14 cellular contexts compared by ENCODE assay signal in genomic region chr10:11207276-11207809, GRCh38.
A peak's percentile ranks its signal among the peaks of the same experiment; 100 is the strongest.
DNase-seq lines count a peak whose midpoint lies in the region; ATAC-seq and TF ChIP-seq lines count a peak whose summit lies in the region.
"Had no signal": no experiment of that assay in that cellular context is flagged by ENCODE, and none has a peak within 500 bp of the region (broad histone marks: within the 10 kb centered on the region; RNA-seq: fewer than 3 reads in every experiment).

No MANE protein-coding gene starts in this region.

- H3K27ac ChIP-seq in CD4-positive, CD25-positive, alpha-beta regulatory T cell (ENCODE audit: insufficient read depth, low read length, poor library complexity, severe bottlenecking) = peak overlapping the region; percentile 25
- H3K27ac ChIP-seq in GM23338 (ENCODE audit: low read depth) = no peak overlapping the region
- peak overlapping the region; percentile 80 for H3K27ac ChIP-seq in neural cell (ENCODE audit: low read length)
- no peak overlapping the region for H3K27ac ChIP-seq in breast epithelium
- H3K27ac ChIP-seq: right atrium auricular region, VCaP had no signal

- intact Hi-C loops in breast epithelium (cut with DNase I; ENCODE audit: low total_unique reads) = no loop called here

- H3K4me2 ChIP-seq in GM23338 (no peak overlapping the region), neural cell (ENCODE audit: low read length) (no peak overlapping the region)
- H3K4me2 ChIP-seq: SK-N-SH had no signal

- TF ChIP-seq CTCF in GM23338 (conservative IDR thresholded peaks at IDR 0.05; ENCODE audit: low read depth in 2 of 2) (no peak), neural cell (IDR thresholded peaks at IDR 0.05; ENCODE audit: poor library complexity, severe bottlenecking) (no peak), breast epithelium (IDR thresholded peaks at IDR 0.05) (no peak)

- TF ChIP-seq POLR2A in breast epithelium (IDR thresholded peaks at IDR 0.05) = no peak

- no peak for DNase-seq in CD4-positive, CD25-positive, alpha-beta regulatory T cell
- DNase-seq in GM23338 (ENCODE audit: low spot score) = no peak
- DNase-seq in NCI-H1092 treated with DMSO at 0.1 percent for 48 hours (lab: John Stamatoyannopoulos, UW) = no peak
- DNase-seq in breast epithelium (ENCODE audit: low spot score in 2 of 2) = no peak
- no peak for DNase-seq in stimulated activated CD4-positive, alpha-beta T cell treated with anti-CD3 and anti-CD28 coated beads, Interleukin-4, amount 100 ng/mL, for 4 hours
- DNase-seq: activated T-cell treated with anti-CD3 and anti-CD28 coated beads for 4 hours, NCI-H1694 treated with DMSO at 0.1 percent for 48 hours, NCI-H446 treated with DMSO at 0.1 percent for 48 hours, PC-3, SK-N-SH had no signal

- no peak for TF ChIP-seq RAD21 in neural cell (conservative IDR thresholded peaks at IDR 0.05)

- peaks cover 7% of the 10 kb centered on the region; the same call in 1 of the 2 replicates for H3K79me2 ChIP-seq in GM23338 (replicated peaks; ENCODE audit: insufficient read depth)
- H3K79me2 ChIP-seq in neural cell (replicated peaks; ENCODE audit: insufficient read depth, low read length) = peaks cover 38% of the 10 kb centered on the region

- peak overlapping the region; percentile 55 for H3K9ac ChIP-seq in neural cell (ENCODE audit: low read length)
- H3K9ac ChIP-seq: SK-N-SH had no signal

- H3K27me3 Mint-ChIP-seq in CD4-positive, CD25-positive, alpha-beta regulatory T cell = no peaks in the 10 kb centered on the region
- H3K27me3 Mint-ChIP-seq in GM23338 (ENCODE audit: insufficient read depth, low read depth, poor library complexity) = no peaks in the 10 kb centered on the region
- no peaks in the 10 kb centered on the region for H3K27me3 Mint-ChIP-seq in activated naive CD8-positive, alpha-beta T cell

- no peaks in the 10 kb centered on the region for H3K9me3 ChIP-seq in CD4-positive, CD25-positive, alpha-beta regulatory T cell (ENCODE audit: control insufficient read depth in 2 of 2, low read length in 2 of 2)
- H3K9me3 ChIP-seq in neural cell (ENCODE audit: low read length) (no peaks in the 10 kb centered on the region), breast epithelium (no peaks in the 10 kb centered on the region)
- H3K9me3 ChIP-seq: right atrium auricular region, SK-N-SH had no signal

- H3K9me3 Mint-ChIP-seq in CD4-positive, CD25-positive, alpha-beta regulatory T cell = no peaks in the 10 kb centered on the region
- H3K9me3 Mint-ChIP-seq in GM23338 = no peaks in the 10 kb centered on the region
- H3K9me3 Mint-ChIP-seq in activated naive CD8-positive, alpha-beta T cell (ENCODE audit: low read depth) = no peaks in the 10 kb centered on the region

- TF ChIP-seq EP300 in neural cell (conservative IDR thresholded peaks at IDR 0.05; ENCODE audit: poor library complexity, severe bottlenecking) = no peak

- H2AFZ ChIP-seq in GM23338 (no peak overlapping the region), neural cell (ENCODE audit: low read depth, low read length) (no peak overlapping the region)

- H3K27me3 ChIP-seq in CD4-positive, CD25-positive, alpha-beta regulatory T cell (ENCODE audit: control insufficient read depth, insufficient read depth, low read length) = no peaks in the 10 kb centered on the region
- H3K27me3 ChIP-seq in GM23338 (ENCODE audit: insufficient read depth) = no peaks in the 10 kb centered on the region
- H3K27me3 ChIP-seq in neural cell (ENCODE audit: insufficient read depth, low read depth, low read length) = no peaks in the 10 kb centered on the region
- no peaks in the 10 kb centered on the region for H3K27me3 ChIP-seq in breast epithelium
- H3K27me3 ChIP-seq: right atrium auricular region had no signal

- H3F3A ChIP-seq in GM23338 (replicated peaks; ENCODE audit: low read depth) (0 out of 2 replicates have a peak, but pooled peaks cover 3% of the 10 kb centered on the region), neural cell (ENCODE audit: insufficient read depth, low read length, poor library complexity, severe bottlenecking) (peaks cover 5% of the 10 kb centered on the region)

- peak overlapping the region; percentile 79 to 97 (median 96) for H3K27ac Mint-ChIP-seq in CD4-positive, CD25-positive, alpha-beta regulatory T cell
- peak overlapping the region; percentile 17; the same call in 1 of the 2 replicates for H3K27ac Mint-ChIP-seq in GM23338
- H3K27ac Mint-ChIP-seq in activated naive CD8-positive, alpha-beta T cell = peak overlapping the region; percentile 97

- H3K4me1 ChIP-seq in CD4-positive, CD25-positive, alpha-beta regulatory T cell (ENCODE audit: control insufficient read depth, insufficient read depth, low read length, poor library complexity, severe bottlenecking) = peaks cover 88% of the 10 kb centered on the region
- peaks cover 37% of the 10 kb centered on the region for H3K4me1 ChIP-seq in GM23338 (ENCODE audit: insufficient read depth)
- H3K4me1 ChIP-seq in breast epithelium = no peaks in the 10 kb centered on the region

- H3K9me2 ChIP-seq in GM23338 (ENCODE audit: insufficient read depth) (no peaks in the 10 kb centered on the region), neural cell (ENCODE audit: insufficient read depth, low read length) (no peaks in the 10 kb centered on the region)
- H3K9me2 ChIP-seq: SK-N-SH had no signal

- H4K20me1 ChIP-seq in GM23338 (replicated peaks; ENCODE audit: insufficient read depth) (no peaks in the 10 kb centered on the region), neural cell (ENCODE audit: insufficient read depth) (no peaks in the 10 kb centered on the region)

- H3K4me1 Mint-ChIP-seq in CD4-positive, CD25-positive, alpha-beta regulatory T cell = peaks cover 54 to 99% (median 89%) of the 10 kb centered on the region in 4 donors
- peaks cover 46% of the 10 kb centered on the region for H3K4me1 Mint-ChIP-seq in GM23338
- peaks cover 100% of the 10 kb centered on the region for H3K4me1 Mint-ChIP-seq in activated naive CD8-positive, alpha-beta T cell (ENCODE audit: low read depth)

- peak overlapping the region in 3 of 4 donors; percentile 23 to 88 (median 78) for H3K4me3 Mint-ChIP-seq in CD4-positive, CD25-positive, alpha-beta regulatory T cell
- H3K4me3 Mint-ChIP-seq in GM23338 = no peak overlapping the region; the same call in 2 of the 3 replicates
- peak overlapping the region; percentile 86 for H3K4me3 Mint-ChIP-seq in activated naive CD8-positive, alpha-beta T cell

- ATAC-seq in CD4-positive, CD25-positive, alpha-beta regulatory T cell (ENCODE audit: low read depth in 2 of 2) = no peak
- no peak for ATAC-seq in GM23338
- ATAC-seq: PC-3 had no signal

- H3K4me3 ChIP-seq in CD4-positive, CD25-positive, alpha-beta regulatory T cell (ENCODE audit: low read depth, low read length) = no peak overlapping the region
- H3K4me3 ChIP-seq in GM23338 (no peak overlapping the region), neural cell (ENCODE audit: low read length) (peak overlapping the region; percentile 30), breast epithelium (no peak overlapping the region)
- H3K4me3 ChIP-seq: right atrium auricular region had no signal

- peaks cover 80% of the 10 kb centered on the region for H3K36me3 ChIP-seq in CD4-positive, CD25-positive, alpha-beta regulatory T cell (ENCODE audit: control insufficient read depth, insufficient read depth, low read length)
- H3K36me3 ChIP-seq in GM23338 (ENCODE audit: insufficient read depth) (no peaks in the 10 kb centered on the region), neural cell (ENCODE audit: insufficient read depth, low read length) (no peaks in the 10 kb centered on the region), breast epithelium (no peaks in the 10 kb centered on the region)

- peaks cover 61% of the 10 kb centered on the region for H3K36me3 Mint-ChIP-seq in CD4-positive, CD25-positive, alpha-beta regulatory T cell
- no peaks in the 10 kb centered on the region for H3K36me3 Mint-ChIP-seq in GM23338 (ENCODE audit: low read depth)
- H3K36me3 Mint-ChIP-seq in activated naive CD8-positive, alpha-beta T cell = peaks cover 23% of the 10 kb centered on the region

TF ChIP-seq in GM23338, 12 proteins besides CTCF, POLR2A, EP300 and RAD21:
- TF ChIP-seq NANOG (IDR thresholded peaks at IDR 0.05; ENCODE audit: borderline replicate concordance) (no peak), ZNF331 (CRISPR knock-in tag; IDR thresholded peaks at IDR 0.05; ENCODE audit: low read depth) (no peak), POLR2AphosphoS5 (IDR thresholded peaks at IDR 0.05; ENCODE audit: low read depth) (no peak), EZH2 (IDR thresholded peaks at IDR 0.05; ENCODE audit: low read depth, unreplicated experiment) (no peak)

TF ChIP-seq in neural cell, 6 proteins besides CTCF, POLR2A, EP300 and RAD21:
- TF ChIP-seq SMC3 (conservative IDR thresholded peaks at IDR 0.05; ENCODE audit: poor library complexity) = no peak
- TF ChIP-seq MXI1 (conservative IDR thresholded peaks at IDR 0.05; ENCODE audit: poor library complexity, severe bottlenecking) = no peak
- TF ChIP-seq EZH2 (IDR thresholded peaks at IDR 0.05; ENCODE audit: borderline replicate concordance, insufficient read depth, low read length, poor library complexity, severe bottlenecking) = no peak
- no peak for TF ChIP-seq POLR2AphosphoS5 (IDR thresholded peaks at IDR 0.05)
- TF ChIP-seq REST (IDR thresholded peaks at IDR 0.05; ENCODE audit: borderline replicate concordance) = no peak
- no peak for TF ChIP-seq TAF1 (IDR thresholded peaks at IDR 0.05; ENCODE audit: low read depth)

Comparison
In these comparisons a context has a peak if more than half of its experiments do, and no peak if none do; other contexts are left out.
1. H3K27ac ChIP-seq: peak in CD4-positive, CD25-positive, alpha-beta regulatory T cell (single experiment) and neural cell (single experiment); none in GM23338 (single experiment) and breast epithelium (0 of 2).
2. H3K27ac Mint-ChIP-seq: peak in every context shown above with its lines; median percentile 97 in activated naive CD8-positive, alpha-beta T cell; 96 in CD4-positive, CD25-positive, alpha-beta regulatory T cell; 17 in GM23338.